In the genomic region with DNA sequence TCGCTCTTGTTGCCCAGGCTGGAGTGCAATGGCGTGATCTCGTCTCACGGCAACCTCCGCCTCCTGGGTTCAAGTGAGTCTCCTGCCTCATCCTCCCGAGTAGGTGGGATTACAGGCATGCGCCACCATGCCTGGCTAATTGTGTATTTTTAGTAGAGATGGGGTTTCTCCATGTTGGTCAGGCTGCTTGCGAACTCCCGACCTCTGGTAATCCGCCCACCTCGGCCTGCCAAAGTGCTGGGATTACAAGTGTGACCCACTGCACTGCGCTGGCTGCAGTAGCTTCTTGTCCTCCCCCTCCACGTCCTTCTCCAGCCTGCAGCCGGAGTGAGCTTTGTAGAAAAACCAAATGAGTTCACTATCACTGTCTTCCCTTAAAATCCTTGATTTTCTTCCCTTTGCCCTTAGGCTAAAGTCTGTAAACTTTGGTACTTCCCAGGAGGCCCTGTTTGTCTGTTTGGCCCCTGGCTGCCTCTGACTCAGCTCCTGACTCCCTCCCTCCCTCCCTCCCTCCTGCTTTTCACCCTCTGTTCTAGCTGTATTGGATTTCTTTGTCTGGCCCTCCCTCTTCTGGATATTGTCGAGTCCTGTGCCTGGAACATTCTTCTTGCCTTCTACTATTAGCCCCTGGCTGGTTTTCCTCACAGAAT, we compare ENCODE assay signal across 1 cellular context.
TF ChIP-seq lines count a peak whose summit lies in the region.

No MANE protein-coding gene starts in this region.

TF ChIP-seq in HepG2, 621 proteins besides CTCF, POLR2A, EP300 and RAD21 (continued from another document and continues in another):
- TF ChIP-seq, protein P1, sequence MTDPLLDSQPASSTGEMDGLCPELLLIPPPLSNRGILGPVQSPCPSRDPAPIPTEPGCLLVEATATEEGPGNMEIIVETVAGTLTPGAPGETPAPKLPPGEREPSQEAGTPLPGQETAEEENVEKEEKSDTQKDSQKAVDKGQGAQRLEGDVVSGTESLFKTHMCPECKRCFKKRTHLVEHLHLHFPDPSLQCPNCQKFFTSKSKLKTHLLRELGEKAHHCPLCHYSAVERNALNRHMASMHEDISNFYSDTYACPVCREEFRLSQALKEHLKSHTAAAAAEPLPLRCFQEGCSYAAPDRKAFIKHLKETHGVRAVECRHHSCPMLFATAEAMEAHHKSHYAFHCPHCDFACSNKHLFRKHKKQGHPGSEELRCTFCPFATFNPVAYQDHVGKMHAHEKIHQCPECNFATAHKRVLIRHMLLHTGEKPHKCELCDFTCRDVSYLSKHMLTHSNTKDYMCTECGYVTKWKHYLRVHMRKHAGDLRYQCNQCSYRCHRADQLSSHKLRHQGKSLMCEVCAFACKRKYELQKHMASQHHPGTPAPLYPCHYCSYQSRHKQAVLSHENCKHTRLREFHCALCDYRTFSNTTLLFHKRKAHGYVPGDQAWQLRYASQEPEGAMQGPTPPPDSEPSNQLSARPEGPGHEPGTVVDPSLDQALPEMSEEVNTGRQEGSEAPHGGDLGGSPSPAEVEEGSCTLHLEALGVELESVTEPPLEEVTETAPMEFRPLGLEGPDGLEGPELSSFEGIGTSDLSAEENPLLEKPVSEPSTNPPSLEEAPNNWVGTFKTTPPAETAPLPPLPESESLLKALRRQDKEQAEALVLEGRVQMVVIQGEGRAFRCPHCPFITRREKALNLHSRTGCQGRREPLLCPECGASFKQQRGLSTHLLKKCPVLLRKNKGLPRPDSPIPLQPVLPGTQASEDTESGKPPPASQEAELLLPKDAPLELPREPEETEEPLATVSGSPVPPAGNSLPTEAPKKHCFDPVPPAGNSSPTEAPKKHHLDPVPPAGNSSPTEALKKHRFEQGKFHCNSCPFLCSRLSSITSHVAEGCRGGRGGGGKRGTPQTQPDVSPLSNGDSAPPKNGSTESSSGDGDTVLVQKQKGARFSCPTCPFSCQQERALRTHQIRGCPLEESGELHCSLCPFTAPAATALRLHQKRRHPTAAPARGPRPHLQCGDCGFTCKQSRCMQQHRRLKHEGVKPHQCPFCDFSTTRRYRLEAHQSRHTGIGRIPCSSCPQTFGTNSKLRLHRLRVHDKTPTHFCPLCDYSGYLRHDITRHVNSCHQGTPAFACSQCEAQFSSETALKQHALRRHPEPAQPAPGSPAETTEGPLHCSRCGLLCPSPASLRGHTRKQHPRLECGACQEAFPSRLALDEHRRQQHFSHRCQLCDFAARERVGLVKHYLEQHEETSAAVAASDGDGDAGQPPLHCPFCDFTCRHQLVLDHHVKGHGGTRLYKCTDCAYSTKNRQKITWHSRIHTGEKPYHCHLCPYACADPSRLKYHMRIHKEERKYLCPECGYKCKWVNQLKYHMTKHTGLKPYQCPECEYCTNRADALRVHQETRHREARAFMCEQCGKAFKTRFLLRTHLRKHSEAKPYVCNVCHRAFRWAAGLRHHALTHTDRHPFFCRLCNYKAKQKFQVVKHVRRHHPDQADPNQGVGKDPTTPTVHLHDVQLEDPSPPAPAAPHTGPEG (CRISPR knock-in tag; IDR thresholded peaks at IDR 0.05), result peak; percentile 76; the same call in 1 of the 2 replicates
- TF ChIP-seq TAF15 (IDR thresholded peaks at IDR 0.05; ENCODE audit: low read depth, low read length, poor library complexity, severe bottlenecking) (no peak), IRF2 (CRISPR knock-in tag; IDR thresholded peaks at IDR 0.05) (peak; percentile 97), KDM3A (CRISPR knock-in tag; IDR thresholded peaks at IDR 0.05; ENCODE audit: low read depth) (peak; percentile 95; the same call in 1 of the 2 replicates), BRCA1 (CRISPR knock-in tag; IDR thresholded peaks at IDR 0.05) (no peak), ZBTB20 (CRISPR knock-in tag; IDR thresholded peaks at IDR 0.05; ENCODE audit: borderline replicate concordance, low read depth) (peak; percentile 74; the same call in 1 of the 2 replicates), MXI1 (IDR thresholded peaks at IDR 0.05; ENCODE audit: borderline replicate concordance, low read depth, low read length) (no peak; the same call in 2 of the 3 replicates), ZNF34 (CRISPR knock-in tag; IDR thresholded peaks at IDR 0.05; ENCODE audit: borderline replicate concordance) (no peak), ZFP90 (CRISPR knock-in tag; IDR thresholded peaks at IDR 0.05; ENCODE audit: borderline replicate concordance) (no peak; the same call in 1 of the 2 replicates), ZSCAN25 (CRISPR knock-in tag; IDR thresholded peaks at IDR 0.05) (peak; percentile 91), ZNF567 (CRISPR knock-in tag; IDR thresholded peaks at IDR 0.05; ENCODE audit: borderline replicate concordance) (no peak), SPEN (CRISPR knock-in tag; IDR thresholded peaks at IDR 0.05; ENCODE audit: low read depth) (peak; percentile 91), ZMYM2 (CRISPR knock-in tag; IDR thresholded peaks at IDR 0.05) (peak; percentile 97), FOXA3 (CRISPR knock-in tag; IDR thresholded peaks at IDR 0.05) (peak; percentile 86), ZNF773 (CRISPR knock-in tag; IDR thresholded peaks at IDR 0.05; ENCODE audit: borderline replicate concordance) (no peak), ARHGAP35 (CRISPR knock-in tag; IDR thresholded peaks at IDR 0.05; ENCODE audit: borderline replicate concordance) (no peak), ZNF83 (CRISPR knock-in tag; IDR thresholded peaks at IDR 0.05; ENCODE audit: borderline replicate concordance) (no peak), ZNF33B (CRISPR knock-in tag; IDR thresholded peaks at IDR 0.05) (no peak), KAT8 (CRISPR knock-in tag; IDR thresholded peaks at IDR 0.05) (peak; percentile 83), ZBTB21 (CRISPR knock-in tag; IDR thresholded peaks at IDR 0.05) (peak; percentile 64), NR1H2 (CRISPR knock-in tag; IDR thresholded peaks at IDR 0.05; ENCODE audit: borderline replicate concordance, low read depth) (no peak), SKI (IDR thresholded peaks at IDR 0.05; ENCODE audit: partially characterized antibody) (no peak), ARNT2 (CRISPR knock-in tag; IDR thresholded peaks at IDR 0.05; ENCODE audit: low read depth) (no peak), MEF2D (CRISPR knock-in tag; IDR thresholded peaks at IDR 0.05) (peak; percentile 76), YEATS2 (CRISPR knock-in tag; IDR thresholded peaks at IDR 0.05; ENCODE audit: borderline replicate concordance) (no peak), MEIS1 (CRISPR knock-in tag; IDR thresholded peaks at IDR 0.05; ENCODE audit: borderline replicate concordance) (no peak), SOX13 (IDR thresholded peaks at IDR 0.05) (0 out of 2 replicates have a peak, but pooled peaks have one; percentile 16), SOX13 (CRISPR knock-in tag; conservative IDR thresholded peaks at IDR 0.05 in 1 of 2, IDR thresholded peaks at IDR 0.05 in 1 of 2) (peak in 1 of 2 experiments; percentile 82; a peak in 2 of 4 replicates)
- TF ChIP-seq, protein P2, sequence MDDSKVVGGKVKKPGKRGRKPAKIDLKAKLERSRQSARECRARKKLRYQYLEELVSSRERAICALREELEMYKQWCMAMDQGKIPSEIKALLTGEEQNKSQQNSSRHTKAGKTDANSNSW (CRISPR knock-in tag; IDR thresholded peaks at IDR 0.05; ENCODE audit: borderline replicate concordance), result no peak
- TF ChIP-seq, protein P3, sequence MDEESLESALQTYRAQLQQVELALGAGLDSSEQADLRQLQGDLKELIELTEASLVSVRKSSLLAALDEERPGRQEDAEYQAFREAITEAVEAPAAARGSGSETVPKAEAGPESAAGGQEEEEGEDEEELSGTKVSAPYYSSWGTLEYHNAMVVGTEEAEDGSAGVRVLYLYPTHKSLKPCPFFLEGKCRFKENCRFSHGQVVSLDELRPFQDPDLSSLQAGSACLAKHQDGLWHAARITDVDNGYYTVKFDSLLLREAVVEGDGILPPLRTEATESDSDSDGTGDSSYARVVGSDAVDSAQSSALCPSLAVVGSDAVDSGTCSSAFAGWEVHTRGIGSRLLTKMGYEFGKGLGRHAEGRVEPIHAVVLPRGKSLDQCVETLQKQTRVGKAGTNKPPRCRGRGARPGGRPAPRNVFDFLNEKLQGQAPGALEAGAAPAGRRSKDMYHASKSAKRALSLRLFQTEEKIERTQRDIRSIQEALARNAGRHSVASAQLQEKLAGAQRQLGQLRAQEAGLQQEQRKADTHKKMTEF (CRISPR knock-in tag; IDR thresholded peaks at IDR 0.05), result peak; percentile 83
- TF ChIP-seq, protein P4, sequence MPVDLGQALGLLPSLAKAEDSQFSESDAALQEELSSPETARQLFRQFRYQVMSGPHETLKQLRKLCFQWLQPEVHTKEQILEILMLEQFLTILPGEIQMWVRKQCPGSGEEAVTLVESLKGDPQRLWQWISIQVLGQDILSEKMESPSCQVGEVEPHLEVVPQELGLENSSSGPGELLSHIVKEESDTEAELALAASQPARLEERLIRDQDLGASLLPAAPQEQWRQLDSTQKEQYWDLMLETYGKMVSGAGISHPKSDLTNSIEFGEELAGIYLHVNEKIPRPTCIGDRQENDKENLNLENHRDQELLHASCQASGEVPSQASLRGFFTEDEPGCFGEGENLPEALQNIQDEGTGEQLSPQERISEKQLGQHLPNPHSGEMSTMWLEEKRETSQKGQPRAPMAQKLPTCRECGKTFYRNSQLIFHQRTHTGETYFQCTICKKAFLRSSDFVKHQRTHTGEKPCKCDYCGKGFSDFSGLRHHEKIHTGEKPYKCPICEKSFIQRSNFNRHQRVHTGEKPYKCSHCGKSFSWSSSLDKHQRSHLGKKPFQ (CRISPR knock-in tag; IDR thresholded peaks at IDR 0.05; ENCODE audit: insufficient replicate concordance), result no peak
- TF ChIP-seq, protein P5, sequence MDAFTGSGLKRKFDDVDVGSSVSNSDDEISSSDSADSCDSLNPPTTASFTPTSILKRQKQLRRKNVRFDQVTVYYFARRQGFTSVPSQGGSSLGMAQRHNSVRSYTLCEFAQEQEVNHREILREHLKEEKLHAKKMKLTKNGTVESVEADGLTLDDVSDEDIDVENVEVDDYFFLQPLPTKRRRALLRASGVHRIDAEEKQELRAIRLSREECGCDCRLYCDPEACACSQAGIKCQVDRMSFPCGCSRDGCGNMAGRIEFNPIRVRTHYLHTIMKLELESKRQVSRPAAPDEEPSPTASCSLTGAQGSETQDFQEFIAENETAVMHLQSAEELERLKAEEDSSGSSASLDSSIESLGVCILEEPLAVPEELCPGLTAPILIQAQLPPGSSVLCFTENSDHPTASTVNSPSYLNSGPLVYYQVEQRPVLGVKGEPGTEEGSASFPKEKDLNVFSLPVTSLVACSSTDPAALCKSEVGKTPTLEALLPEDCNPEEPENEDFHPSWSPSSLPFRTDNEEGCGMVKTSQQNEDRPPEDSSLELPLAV (CRISPR knock-in tag; conservative IDR thresholded peaks at IDR 0.05; ENCODE audit: low read depth), result no peak
- TF ChIP-seq, protein P6, sequence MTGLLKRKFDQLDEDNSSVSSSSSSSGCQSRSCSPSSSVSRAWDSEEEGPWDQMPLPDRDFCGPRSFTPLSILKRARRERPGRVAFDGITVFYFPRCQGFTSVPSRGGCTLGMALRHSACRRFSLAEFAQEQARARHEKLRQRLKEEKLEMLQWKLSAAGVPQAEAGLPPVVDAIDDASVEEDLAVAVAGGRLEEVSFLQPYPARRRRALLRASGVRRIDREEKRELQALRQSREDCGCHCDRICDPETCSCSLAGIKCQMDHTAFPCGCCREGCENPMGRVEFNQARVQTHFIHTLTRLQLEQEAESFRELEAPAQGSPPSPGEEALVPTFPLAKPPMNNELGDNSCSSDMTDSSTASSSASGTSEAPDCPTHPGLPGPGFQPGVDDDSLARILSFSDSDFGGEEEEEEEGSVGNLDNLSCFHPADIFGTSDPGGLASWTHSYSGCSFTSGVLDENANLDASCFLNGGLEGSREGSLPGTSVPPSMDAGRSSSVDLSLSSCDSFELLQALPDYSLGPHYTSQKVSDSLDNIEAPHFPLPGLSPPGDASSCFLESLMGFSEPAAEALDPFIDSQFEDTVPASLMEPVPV (CRISPR knock-in tag; IDR thresholded peaks at IDR 0.05), result no peak
- TF ChIP-seq, protein P7, sequence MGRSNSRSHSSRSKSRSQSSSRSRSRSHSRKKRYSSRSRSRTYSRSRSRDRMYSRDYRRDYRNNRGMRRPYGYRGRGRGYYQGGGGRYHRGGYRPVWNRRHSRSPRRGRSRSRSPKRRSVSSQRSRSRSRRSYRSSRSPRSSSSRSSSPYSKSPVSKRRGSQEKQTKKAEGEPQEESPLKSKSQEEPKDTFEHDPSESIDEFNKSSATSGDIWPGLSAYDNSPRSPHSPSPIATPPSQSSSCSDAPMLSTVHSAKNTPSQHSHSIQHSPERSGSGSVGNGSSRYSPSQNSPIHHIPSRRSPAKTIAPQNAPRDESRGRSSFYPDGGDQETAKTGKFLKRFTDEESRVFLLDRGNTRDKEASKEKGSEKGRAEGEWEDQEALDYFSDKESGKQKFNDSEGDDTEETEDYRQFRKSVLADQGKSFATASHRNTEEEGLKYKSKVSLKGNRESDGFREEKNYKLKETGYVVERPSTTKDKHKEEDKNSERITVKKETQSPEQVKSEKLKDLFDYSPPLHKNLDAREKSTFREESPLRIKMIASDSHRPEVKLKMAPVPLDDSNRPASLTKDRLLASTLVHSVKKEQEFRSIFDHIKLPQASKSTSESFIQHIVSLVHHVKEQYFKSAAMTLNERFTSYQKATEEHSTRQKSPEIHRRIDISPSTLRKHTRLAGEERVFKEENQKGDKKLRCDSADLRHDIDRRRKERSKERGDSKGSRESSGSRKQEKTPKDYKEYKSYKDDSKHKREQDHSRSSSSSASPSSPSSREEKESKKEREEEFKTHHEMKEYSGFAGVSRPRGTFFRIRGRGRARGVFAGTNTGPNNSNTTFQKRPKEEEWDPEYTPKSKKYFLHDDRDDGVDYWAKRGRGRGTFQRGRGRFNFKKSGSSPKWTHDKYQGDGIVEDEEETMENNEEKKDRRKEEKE (IDR thresholded peaks at IDR 0.05), result no peak
- TF ChIP-seq, protein P8, sequence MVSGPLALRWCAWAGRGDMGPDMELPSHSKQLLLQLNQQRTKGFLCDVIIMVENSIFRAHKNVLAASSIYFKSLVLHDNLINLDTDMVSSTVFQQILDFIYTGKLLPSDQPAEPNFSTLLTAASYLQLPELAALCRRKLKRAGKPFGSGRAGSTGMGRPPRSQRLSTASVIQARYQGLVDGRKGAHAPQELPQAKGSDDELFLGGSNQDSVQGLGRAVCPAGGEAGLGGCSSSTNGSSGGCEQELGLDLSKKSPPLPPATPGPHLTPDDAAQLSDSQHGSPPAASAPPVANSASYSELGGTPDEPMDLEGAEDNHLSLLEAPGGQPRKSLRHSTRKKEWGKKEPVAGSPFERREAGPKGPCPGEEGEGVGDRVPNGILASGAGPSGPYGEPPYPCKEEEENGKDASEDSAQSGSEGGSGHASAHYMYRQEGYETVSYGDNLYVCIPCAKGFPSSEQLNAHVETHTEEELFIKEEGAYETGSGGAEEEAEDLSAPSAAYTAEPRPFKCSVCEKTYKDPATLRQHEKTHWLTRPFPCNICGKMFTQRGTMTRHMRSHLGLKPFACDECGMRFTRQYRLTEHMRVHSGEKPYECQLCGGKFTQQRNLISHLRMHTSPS (CRISPR knock-in tag; IDR thresholded peaks at IDR 0.05; ENCODE audit: low read depth), result no peak; the same call in 1 of the 2 replicates
- TF ChIP-seq, protein P9, sequence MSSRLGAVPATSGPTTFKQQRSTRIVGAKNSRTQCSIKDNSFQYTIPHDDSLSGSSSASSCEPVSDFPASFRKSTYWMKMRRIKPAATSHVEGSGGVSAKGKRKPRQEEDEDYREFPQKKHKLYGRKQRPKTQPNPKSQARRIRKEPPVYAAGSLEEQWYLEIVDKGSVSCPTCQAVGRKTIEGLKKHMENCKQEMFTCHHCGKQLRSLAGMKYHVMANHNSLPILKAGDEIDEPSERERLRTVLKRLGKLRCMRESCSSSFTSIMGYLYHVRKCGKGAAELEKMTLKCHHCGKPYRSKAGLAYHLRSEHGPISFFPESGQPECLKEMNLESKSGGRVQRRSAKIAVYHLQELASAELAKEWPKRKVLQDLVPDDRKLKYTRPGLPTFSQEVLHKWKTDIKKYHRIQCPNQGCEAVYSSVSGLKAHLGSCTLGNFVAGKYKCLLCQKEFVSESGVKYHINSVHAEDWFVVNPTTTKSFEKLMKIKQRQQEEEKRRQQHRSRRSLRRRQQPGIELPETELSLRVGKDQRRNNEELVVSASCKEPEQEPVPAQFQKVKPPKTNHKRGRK (CRISPR knock-in tag; IDR thresholded peaks at IDR 0.05), result no peak; the same call in 1 of the 2 replicates
